15 cellular contexts compared by ENCODE assay signal in genomic region chr7:55344840-55345239, GRCh38.
"Had no signal": no experiment of that assay in that cellular context is flagged by ENCODE, and none has a peak within 500 bp of the region (broad histone marks: within the 10 kb centered on the region; RNA-seq: fewer than 3 reads in every experiment).

No MANE protein-coding gene starts in this region.

- H3K36me3 ChIP-seq: heart left ventricle, thoracic aorta, transverse colon had no signal

- H3K4me3 Mint-ChIP-seq: stimulated activated naive CD8-positive, alpha-beta T cell treated with anti-CD3 and anti-CD28 coated beads, Interleukin-15, Interleukin-2, amounts not matched to agents 100 ng/mL and 50 ng/mL, for 24 hours had no signal

- H3K4me3 ChIP-seq: mucosa of descending colon, thoracic aorta, transverse colon had no signal

- H3K9me3 Mint-ChIP-seq: naive thymus-derived CD8-positive, alpha-beta T cell; stimulated activated naive CD8-positive, alpha-beta T cell treated with anti-CD3 and anti-CD28 coated beads, Interleukin-15, Interleukin-2, amounts not matched to agents 100 ng/mL and 50 ng/mL, for 24 hours had no signal

- H3K4me1 Mint-ChIP-seq: naive thymus-derived CD8-positive, alpha-beta T cell had no signal

- H3K9me3 ChIP-seq: heart left ventricle, mucosa of descending colon, thoracic aorta, transverse colon had no signal

- DNase-seq: dermis blood vessel endothelial cell; effector CD4-positive, alpha-beta T cell; foreskin melanocyte; heart left ventricle; hippocampal formation; left colon; mammary epithelial cell; mucosa of descending colon; naive thymus-derived CD8-positive, alpha-beta T cell; right cardiac atrium; small intestine; stimulated activated CD4-positive, alpha-beta T cell treated with anti-CD3 and anti-CD28 coated beads, Interleukin-12 subunit alpha, Interleukin-12 subunit beta, amount 100 ng/mL, for 4 hours; transverse colon had no signal

- H3K27ac ChIP-seq: heart left ventricle, thoracic aorta, transverse colon had no signal

- H3K27me3 ChIP-seq: transverse colon had no signal

- H3K4me1 ChIP-seq: transverse colon had no signal

- H3K27ac Mint-ChIP-seq: naive thymus-derived CD8-positive, alpha-beta T cell; stimulated activated naive CD8-positive, alpha-beta T cell treated with anti-CD3 and anti-CD28 coated beads, Interleukin-15, Interleukin-2, amounts not matched to agents 100 ng/mL and 50 ng/mL, for 24 hours had no signal

- ATAC-seq: heart left ventricle, left colon, mucosa of descending colon had no signal
